1 cellular context compared by ENCODE assay signal in genomic region chr2:234422242-234422641, GRCh38.
A peak's percentile ranks its signal among the peaks of the same experiment; 100 is the strongest.
TF ChIP-seq lines count a peak whose summit lies in the region.

No MANE protein-coding gene starts in this region.

TF ChIP-seq in SK-N-SH, 30 proteins besides CTCF, POLR2A, EP300 and RAD21 (continued from another document):
- TF ChIP-seq GATA2 (CRISPR knock-in tag; IDR thresholded peaks at IDR 0.05) (no peak), USF2 (IDR thresholded peaks at IDR 0.05; ENCODE audit: borderline replicate concordance, low read depth, low read length) (no peak), TEAD4 (IDR thresholded peaks at IDR 0.05; ENCODE audit: borderline replicate concordance, insufficient read depth) (0 out of 2 replicates have a peak, but pooled peaks have one; percentile 70), NFIC (IDR thresholded peaks at IDR 0.05; ENCODE audit: borderline replicate concordance) (peak; percentile 72; the same call in 1 of the 2 replicates), MEF2A (IDR thresholded peaks at IDR 0.05; ENCODE audit: borderline replicate concordance, low read depth) (no peak), PBX3 (IDR thresholded peaks at IDR 0.05) (peak; percentile 94), JUND (IDR thresholded peaks at IDR 0.05) (peak; percentile 96), TCF12 (IDR thresholded peaks at IDR 0.05) (peak; percentile 92), FOXM1 (IDR thresholded peaks at IDR 0.05; ENCODE audit: low read depth) (no peak), CHD2 (IDR thresholded peaks at IDR 0.05; ENCODE audit: low read length, partially characterized antibody) (no peak), NRF1 (IDR thresholded peaks at IDR 0.05; ENCODE audit: low read depth, low read length) (no peak), MAX (IDR thresholded peaks at IDR 0.05; ENCODE audit: low read depth) (peak; percentile 99), MXI1 (IDR thresholded peaks at IDR 0.05; ENCODE audit: low read depth, low read length) (peak; percentile 42; the same call in 1 of the 2 replicates), RCOR1 (IDR thresholded peaks at IDR 0.05; ENCODE audit: low read length) (no peak)
